In the genomic region with DNA sequence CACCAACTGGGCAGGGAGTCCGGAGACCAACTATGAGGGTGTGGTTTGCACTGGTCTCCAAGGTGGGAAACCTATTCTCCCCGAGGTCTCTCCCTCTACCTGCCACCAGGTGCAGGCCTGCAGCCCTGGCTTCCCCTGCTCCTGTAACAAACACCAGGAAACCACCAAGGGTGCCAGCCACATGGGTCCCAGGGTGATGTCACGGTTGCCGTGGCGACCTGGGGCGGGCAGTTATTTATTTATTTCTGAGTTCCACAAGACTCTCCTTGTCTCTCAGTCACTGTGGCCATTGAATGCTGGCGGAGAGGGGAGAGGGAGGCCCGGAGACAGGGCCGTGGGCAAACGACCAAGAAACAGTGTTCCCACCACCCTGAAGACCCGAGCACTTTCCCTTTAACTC, we compare ENCODE assay signal across 12 cellular contexts. TPM values are rescaled to one million over a fixed set of nuclear protein-coding genes. Genes with fewer than 3 reads are reported as not detected.
DNase-seq lines count a peak whose midpoint lies in the region; ATAC-seq, FAIRE-seq and TF ChIP-seq lines count a peak whose summit lies in the region.
"Had no signal": no experiment of that assay in that cellular context is flagged by ENCODE, and none has a peak within 500 bp of the region (broad histone marks: within the 10 kb centered on the region; RNA-seq: fewer than 3 reads in every experiment).

No MANE protein-coding gene starts in this region.

- DNase-seq in SHP77 (lab: John Stamatoyannopoulos, UW): peak; percentile 50 to 66
- no peak for DNase-seq in SHP77 treated with DMSO at 0.1 percent for 48 hours (lab: John Stamatoyannopoulos, UW)
- DNase-seq in NCI-H345 treated with DMSO at 0.1 percent for 48 hours (lab: John Stamatoyannopoulos, UW; ENCODE audit: unreplicated experiment): peak; percentile 53
- peak; percentile 30 for DNase-seq in epidermal melanocyte (ENCODE audit: insufficient read length, low spot score)
- peak; percentile 31 to 97 (median 87) for DNase-seq in substantia nigra (lab: John Stamatoyannopoulos, UW)
- DNase-seq in activated CD4-positive, alpha-beta memory T cell treated with anti-CD3 and anti-CD28 coated beads for 36 hours: no peak
- no peak for DNase-seq in CD8-positive, alpha-beta T cell
- DNase-seq in small intestine: no peak
- DNase-seq: lower lobe of right lung, Peyer's patch had no signal

- H3K27ac ChIP-seq in substantia nigra (ENCODE audit: low read depth, low read length, poor library complexity, severe bottlenecking) (peak overlapping the region; percentile 64), small intestine (ENCODE audit: low read depth in 1 of 2, low read length in 1 of 2) (no peak overlapping the region)
- no peak overlapping the region for H3K27ac ChIP-seq in CD8-positive, alpha-beta T cell (ENCODE audit: low read depth, low read length)
- H3K27ac ChIP-seq: lower lobe of right lung, Peyer's patch had no signal

- intact Hi-C loops in activated CD4-positive, alpha-beta memory T cell treated with anti-CD3 and anti-CD28 coated beads for 36 hours (cut with micrococcal nuclease): no loop called here
- intact Hi-C loops in CD8-positive, alpha-beta T cell (cut with DNase I, micrococcal nuclease): no loop called here

- 29 to 47% (median 40%) methylated on average over 11 of the region's 11 CpGs for WGBS in small intestine, 3 donors

- POLR2A ChIA-PET in activated CD4-positive, alpha-beta memory T cell treated with anti-CD3 and anti-CD28 coated beads for 36 hours (lab: Charles Lee): no interaction called here
- POLR2A ChIA-PET in CD8-positive, alpha-beta T cell (lab: Charles Lee): no interaction called here

- H3K36me3 Mint-ChIP-seq in activated CD4-positive, alpha-beta memory T cell treated with anti-CD3 and anti-CD28 coated beads for 36 hours: no peaks in the 10 kb centered on the region
- H3K36me3 Mint-ChIP-seq in CD8-positive, alpha-beta T cell: no peaks in the 10 kb centered on the region

- no peaks in the 10 kb centered on the region for H3K9me3 ChIP-seq in CD8-positive, alpha-beta T cell (ENCODE audit: low read length)
- no peaks in the 10 kb centered on the region for H3K9me3 ChIP-seq in small intestine (ENCODE audit: control insufficient read depth, low read depth)
- H3K9me3 ChIP-seq: lower lobe of right lung, Peyer's patch had no signal

- H3K4me3 ChIP-seq in CD8-positive, alpha-beta T cell (ENCODE audit: low read depth, low read length): no peak overlapping the region
- no peak overlapping the region for H3K4me3 ChIP-seq in small intestine (ENCODE audit: low read depth in 1 of 2, low read length in 2 of 2)
- H3K4me3 ChIP-seq: lower lobe of right lung, Peyer's patch had no signal

- H3K9me3 Mint-ChIP-seq in activated CD4-positive, alpha-beta memory T cell treated with anti-CD3 and anti-CD28 coated beads for 36 hours: no peaks in the 10 kb centered on the region
- H3K9me3 Mint-ChIP-seq in CD8-positive, alpha-beta T cell: no peaks in the 10 kb centered on the region

- peaks cover 6% of the 10 kb centered on the region for H3K27me3 ChIP-seq in CD8-positive, alpha-beta T cell (ENCODE audit: insufficient read depth, low read length)
- peaks cover 0 to 2% of the 10 kb centered on the region in 2 donors for H3K27me3 ChIP-seq in small intestine (ENCODE audit: control insufficient read depth in 2 of 2, insufficient read depth in 2 of 2, low read length in 2 of 2)
- H3K27me3 ChIP-seq: Peyer's patch had no signal

- no peak overlapping the region for H3K27ac Mint-ChIP-seq in activated CD4-positive, alpha-beta memory T cell treated with anti-CD3 and anti-CD28 coated beads for 36 hours
- H3K27ac Mint-ChIP-seq in CD8-positive, alpha-beta T cell: no peak overlapping the region

- CTCF ChIA-PET in activated CD4-positive, alpha-beta memory T cell treated with anti-CD3 and anti-CD28 coated beads for 36 hours (lab: Charles Lee): interaction anchor here (0.7 kb wide), 1 partner anchor 153 kb away, joined by 3 read pairs; no protein-coding TSS in a partner anchor
- CTCF ChIA-PET in CD8-positive, alpha-beta T cell (lab: Charles Lee): no interaction called here

- no peak for FAIRE-seq in small intestine (lab: Jason Lieb, UNC)
- FAIRE-seq: endometrium, GM19239 had no signal

- no peaks in the 10 kb centered on the region for H3K36me3 ChIP-seq in CD8-positive, alpha-beta T cell (ENCODE audit: insufficient read depth, low read length)
- no peaks in the 10 kb centered on the region for H3K36me3 ChIP-seq in small intestine (ENCODE audit: control insufficient read depth in 2 of 2, insufficient read depth in 2 of 2, low read length in 2 of 2)
- H3K36me3 ChIP-seq: lower lobe of right lung, Peyer's patch had no signal

- no peak for TF ChIP-seq CTCF in CD8-positive, alpha-beta T cell (IDR thresholded peaks at IDR 0.05)

- no peak for ATAC-seq in CD8-positive, alpha-beta T cell

- no peak overlapping the region for H3K4me3 Mint-ChIP-seq in activated CD4-positive, alpha-beta memory T cell treated with anti-CD3 and anti-CD28 coated beads for 36 hours
- no peak overlapping the region for H3K4me3 Mint-ChIP-seq in CD8-positive, alpha-beta T cell

- no peaks in the 10 kb centered on the region for H3K4me1 ChIP-seq in CD8-positive, alpha-beta T cell (ENCODE audit: insufficient read depth, low read length)
- H3K4me1 ChIP-seq in small intestine (ENCODE audit: control insufficient read depth in 2 of 2, insufficient read depth in 1 of 2, low read depth in 1 of 2, low read length in 1 of 2): no peaks in the 10 kb centered on the region
- H3K4me1 ChIP-seq: lower lobe of right lung, Peyer's patch had no signal

- peaks cover 3% of the 10 kb centered on the region for H3K27me3 Mint-ChIP-seq in activated CD4-positive, alpha-beta memory T cell treated with anti-CD3 and anti-CD28 coated beads for 36 hours
- peaks cover 3% of the 10 kb centered on the region for H3K27me3 Mint-ChIP-seq in CD8-positive, alpha-beta T cell (ENCODE audit: low read depth)

- no peaks in the 10 kb centered on the region for H3K4me1 Mint-ChIP-seq in activated CD4-positive, alpha-beta memory T cell treated with anti-CD3 and anti-CD28 coated beads for 36 hours (ENCODE audit: low read depth)
- no peaks in the 10 kb centered on the region for H3K4me1 Mint-ChIP-seq in CD8-positive, alpha-beta T cell (ENCODE audit: low read depth)

RNA-seq across cellular contexts. Expression of gene MMD2, which starts 27.1 kb away (rescaled TPM):
- total RNA-seq in activated CD4-positive, alpha-beta memory T cell treated with anti-CD3 and anti-CD28 coated beads for 36 hours: not detected
- not detected for total RNA-seq in CD8-positive, alpha-beta T cell
- under 1 TPM in 1 of 3 donors, not detected in 2; 0.12 TPM for polyA plus RNA-seq in small intestine
- total RNA-seq: lower lobe of right lung, Peyer's patch had no signal

RNA-seq across cellular contexts. Expression of gene RADIL, which starts 48.4 kb away (rescaled TPM):
- total RNA-seq in activated CD4-positive, alpha-beta memory T cell treated with anti-CD3 and anti-CD28 coated beads for 36 hours: under 1 TPM; 0.15 to 0.19 TPM
- total RNA-seq in CD8-positive, alpha-beta T cell: not detected
- 1 to 10 TPM in 2 of 3 donors, not detected in 1; 1.6 to 3.2 TPM for polyA plus RNA-seq in small intestine

Comparison
In these comparisons a context has a peak if more than half of its experiments do, and no peak if none do; other contexts are left out.
1. DNase-seq: peak in SHP77 (2 of 2), NCI-H345 treated with DMSO at 0.1 percent for 48 hours (single experiment), epidermal melanocyte (single experiment) and substantia nigra (49 of 49); none in SHP77 treated with DMSO at 0.1 percent for 48 hours (single experiment), activated CD4-positive, alpha-beta memory T cell treated with anti-CD3 and anti-CD28 coated beads for 36 hours (single experiment), CD8-positive, alpha-beta T cell (0 of 7) and small intestine (single experiment).